Comparison of ENCODE assay signal across 1 cellular context in genomic region chr17:33291248-33292183, GRCh38.
TF ChIP-seq lines count a peak whose summit lies in the region.

No MANE protein-coding gene starts in this region.

TF ChIP-seq in H1, 55 proteins besides CTCF, POLR2A, EP300 and RAD21 (continued from another document):
- TF ChIP-seq E2F6 (IDR thresholded peaks at IDR 0.05) (peak; percentile 55), GABPA (IDR thresholded peaks at IDR 0.05; ENCODE audit: borderline replicate concordance, insufficient read depth, low read length) (peak; percentile 23; the same call in 1 of the 2 replicates), MAX (IDR thresholded peaks at IDR 0.05) (peak; percentile 11; the same call in 1 of the 2 replicates), HDAC2 (IDR thresholded peaks at IDR 0.05; ENCODE audit: borderline replicate concordance in 1 of 2, low read depth in 2 of 2, low read length in 2 of 2) (peak in 1 of 2 experiments; percentile 48; a peak in 1 of 4 replicates)
